In genomic region chr3:197580253-197580691, GRCh38 we compare ENCODE assay signal across 1 cellular context.
TF ChIP-seq lines count a peak whose summit lies in the region.

No MANE protein-coding gene starts in this region.

TF ChIP-seq in H1, 55 proteins besides CTCF, POLR2A, EP300 and RAD21:
- TF ChIP-seq SIX5 (IDR thresholded peaks at IDR 0.05; ENCODE audit: low read depth, low read length), result no peak
- no peak for TF ChIP-seq ATF2 (IDR thresholded peaks at IDR 0.05; ENCODE audit: low read length)
- TF ChIP-seq CEBPB (IDR thresholded peaks at IDR 0.05; ENCODE audit: low read depth, low read length), result 0 out of 2 replicates have a peak, but pooled peaks have one; percentile 28
- peak; percentile 58 for TF ChIP-seq NANOG (IDR thresholded peaks at IDR 0.05; ENCODE audit: insufficient read depth, low read depth, low read length, poor library complexity, severe bottlenecking)
- no peak for TF ChIP-seq SRF (IDR thresholded peaks at IDR 0.05; ENCODE audit: low read depth, low read length)
- TF ChIP-seq POU5F1 (IDR thresholded peaks at IDR 0.05; ENCODE audit: low read depth, low read length), result peak; percentile 90
- no peak for TF ChIP-seq CBX8 (IDR thresholded peaks at IDR 0.05; ENCODE audit: borderline replicate concordance, low read depth, low read length)
- TF ChIP-seq CHD2 (IDR thresholded peaks at IDR 0.05; ENCODE audit: low read length), result no peak
- TF ChIP-seq EZH2 (IDR thresholded peaks at IDR 0.05; ENCODE audit: low read depth, low read length, severe bottlenecking), result no peak
- peak; percentile 56 for TF ChIP-seq MAX (IDR thresholded peaks at IDR 0.05)
- TF ChIP-seq TAF1 (IDR thresholded peaks at IDR 0.05; ENCODE audit: low read depth, low read length), result no peak
- TF ChIP-seq SAP30 (IDR thresholded peaks at IDR 0.05; ENCODE audit: insufficient read depth, insufficient replicate concordance, low read length), result no peak
- TF ChIP-seq RFX5 (IDR thresholded peaks at IDR 0.05; ENCODE audit: borderline replicate concordance, low read depth, low read length), result no peak
- TF ChIP-seq TEAD4 (IDR thresholded peaks at IDR 0.05; ENCODE audit: low read depth, low read length), result no peak
- no peak for TF ChIP-seq HDAC6 (IDR thresholded peaks at IDR 0.05; ENCODE audit: low read depth, low read length)
- no peak for TF ChIP-seq GTF2F1 (IDR thresholded peaks at IDR 0.05; ENCODE audit: borderline replicate concordance, low read depth, low read length)
- no peak for TF ChIP-seq CHD1 (IDR thresholded peaks at IDR 0.05; ENCODE audit: low read depth, low read length)
- TF ChIP-seq ZNF274 (IDR thresholded peaks at IDR 0.05; ENCODE audit: borderline replicate concordance, extremely low read depth, low read length), result no peak
- peak; percentile 67; the same call in 1 of the 2 replicates for TF ChIP-seq CREB1 (IDR thresholded peaks at IDR 0.05)
- peak; percentile 35 for TF ChIP-seq ASH2L (IDR thresholded peaks at IDR 0.05; ENCODE audit: low read length)
- TF ChIP-seq TBP (IDR thresholded peaks at IDR 0.05; ENCODE audit: low read depth, low read length), result no peak
- no peak for TF ChIP-seq POLR2AphosphoS5 (IDR thresholded peaks at IDR 0.05; ENCODE audit: low read depth, low read length)
- no peak for TF ChIP-seq NRF1 (IDR thresholded peaks at IDR 0.05; ENCODE audit: low read depth, low read length)
- no peak for TF ChIP-seq ATF3 (IDR thresholded peaks at IDR 0.05; ENCODE audit: insufficient read depth, low read depth, low read length)
- no peak for TF ChIP-seq BRCA1 (IDR thresholded peaks at IDR 0.05; ENCODE audit: low read depth, low read length)
- peak; percentile 80; the same call in 1 of the 2 replicates for TF ChIP-seq TCF12 (IDR thresholded peaks at IDR 0.05; ENCODE audit: low read depth, low read length)
- no peak for TF ChIP-seq FOSL1 (IDR thresholded peaks at IDR 0.05; ENCODE audit: insufficient read depth, low read depth, low read length)
- no peak for TF ChIP-seq RBBP5 (IDR thresholded peaks at IDR 0.05; ENCODE audit: borderline replicate concordance, low read depth, low read length)
- TF ChIP-seq SP1 (IDR thresholded peaks at IDR 0.05; ENCODE audit: low read depth, low read length), result 0 out of 2 replicates have a peak, but pooled peaks have one; percentile 49
- TF ChIP-seq CHD7 (IDR thresholded peaks at IDR 0.05; ENCODE audit: insufficient replicate concordance, low read length), result no peak
- TF ChIP-seq JUN (IDR thresholded peaks at IDR 0.05; ENCODE audit: low read depth, low read length), result no peak
- TF ChIP-seq JUND (IDR thresholded peaks at IDR 0.05; ENCODE audit: low read length), result no peak
- TF ChIP-seq SIRT6 (IDR thresholded peaks at IDR 0.05; ENCODE audit: low read length), result no peak
- TF ChIP-seq CBX5 (IDR thresholded peaks at IDR 0.05; ENCODE audit: low read depth, low read length), result no peak
- no peak for TF ChIP-seq KDM5A (IDR thresholded peaks at IDR 0.05; ENCODE audit: low read length)
- TF ChIP-seq KDM4A (IDR thresholded peaks at IDR 0.05; ENCODE audit: low read depth, low read length, severe bottlenecking), result no peak
- TF ChIP-seq TAF7 (optimal IDR thresholded peaks at IDR 0.05; ENCODE audit: borderline replicate concordance, low read depth, low read length), result no peak
- TF ChIP-seq MAFK (IDR thresholded peaks at IDR 0.05; ENCODE audit: low read depth, low read length), result peak; percentile 28; the same call in 1 of the 2 replicates
- no peak for TF ChIP-seq USF2 (IDR thresholded peaks at IDR 0.05; ENCODE audit: low read length)
- no peak for TF ChIP-seq RNF2 (IDR thresholded peaks at IDR 0.05; ENCODE audit: borderline replicate concordance, low read depth, low read length, missing control alignments, poor library complexity, severe bottlenecking)
- TF ChIP-seq SP4 (IDR thresholded peaks at IDR 0.05; ENCODE audit: low read length), result no peak
- TF ChIP-seq E2F6 (IDR thresholded peaks at IDR 0.05), result peak; percentile 82
- no peak for TF ChIP-seq GABPA (IDR thresholded peaks at IDR 0.05; ENCODE audit: borderline replicate concordance, insufficient read depth, low read length)
- no peak for TF ChIP-seq YY1 (IDR thresholded peaks at IDR 0.05; ENCODE audit: low read depth, low read length)
- no peak for TF ChIP-seq BCL11A (IDR thresholded peaks at IDR 0.05; ENCODE audit: low read depth in 2 of 2, low read length in 2 of 2)
- TF ChIP-seq SP2 (IDR thresholded peaks at IDR 0.05; ENCODE audit: low read length), result no peak
- TF ChIP-seq PHF8 (conservative IDR thresholded peaks at IDR 0.05; ENCODE audit: low read depth, low read length), result no peak
- no peak for TF ChIP-seq SUZ12 (IDR thresholded peaks at IDR 0.05; ENCODE audit: low read length)
- TF ChIP-seq CTBP2 (IDR thresholded peaks at IDR 0.05; ENCODE audit: borderline replicate concordance, insufficient read depth, insufficient read length, low read length), result no peak
- peak; percentile 60; the same call in 1 of the 2 replicates for TF ChIP-seq KDM1A (IDR thresholded peaks at IDR 0.05; ENCODE audit: borderline replicate concordance, low read length)
- no peak for TF ChIP-seq SIN3A (conservative IDR thresholded peaks at IDR 0.05 in 1 of 2, IDR thresholded peaks at IDR 0.05 in 1 of 2; ENCODE audit: low read depth in 1 of 2, low read length in 2 of 2)
TF ChIP-seq in H1: peak in this region for 11.
